Comparison of ENCODE assay signal across 8 cellular contexts in genomic region chr21:17513214-17514123, GRCh38. TPM values are rescaled to one million over a fixed set of nuclear protein-coding genes. Genes with fewer than 3 reads are reported as not detected.
A peak's percentile ranks its signal among the peaks of the same experiment; 100 is the strongest.
DNase-seq lines count a peak whose midpoint lies in the region; ATAC-seq and TF ChIP-seq lines count a peak whose summit lies in the region.

No MANE protein-coding gene starts in this region.

- peaks cover 9% of the 10 kb centered on the region; the same call in 1 of the 2 replicates for H3K27me3 ChIP-seq in BE2C
- no peaks in the 10 kb centered on the region for H3K27me3 ChIP-seq in kidney epithelial cell (ENCODE audit: control insufficient read depth, insufficient read depth, low read length)

- peak overlapping the region; percentile 86 for H3K4me3 ChIP-seq in BE2C (ENCODE audit: low read depth, low read length)
- H3K4me3 ChIP-seq in kidney epithelial cell (ENCODE audit: low read depth, low read length), result peak overlapping the region; percentile 76

- ATAC-seq in GM19397 (IDR thresholded peaks at IDR 0.05; ENCODE audit: unreplicated experiment) (peak; percentile 28), HG03521 (IDR thresholded peaks at IDR 0.05; ENCODE audit: unreplicated experiment) (peak; percentile 27)

- H3K36me3 ChIP-seq in BE2C (no peaks in the 10 kb centered on the region), kidney epithelial cell (ENCODE audit: control insufficient read depth, insufficient read depth, low read length) (no peaks in the 10 kb centered on the region)

- H3K9me3 ChIP-seq in BE2C, result no peaks in the 10 kb centered on the region

- peak; percentile 48 for DNase-seq in BE2C
- DNase-seq in T-helper 9 cell, result peak; percentile 11
- DNase-seq in caudate nucleus (lab: John Stamatoyannopoulos, UW), result peak in 48 of 61 donors; percentile 6 to 79 (median 48)
- DNase-seq in kidney epithelial cell (ENCODE audit: low read depth), result no peak
- peak; percentile 8 to 23 for DNase-seq in stimulated activated CD4-positive, alpha-beta T cell treated with anti-CD3 and anti-CD28 coated beads, Interleukin-1b, Interleukin-23, amount 100 ng/mL, for 4 hours (ENCODE audit: low read depth in 2 of 2)
- no peak for DNase-seq in middle frontal gyrus (ENCODE audit: extremely low spot score, low spot score)

- no peak for TF ChIP-seq CTCF in BE2C (IDR thresholded peaks at IDR 0.05; ENCODE audit: low read depth, low read length)
- TF ChIP-seq CTCF in kidney epithelial cell (IDR thresholded peaks at IDR 0.05; ENCODE audit: insufficient read depth, low read length, poor library complexity, severe bottlenecking), result no peak

- peaks cover 3% of the 10 kb centered on the region; the same call in 1 of the 2 replicates for H3K4me1 ChIP-seq in BE2C

- H3K27ac ChIP-seq in caudate nucleus (ENCODE audit: low read depth, low read length), result peak overlapping the region; percentile 91

RNA-seq across cellular contexts. Expression of gene CXADR, which starts 0.6 kb away (rescaled TPM):
- polyA plus RNA-seq in BE2C (2012; ENCODE audit: insufficient read depth, insufficient read length, low read depth), result 1.4 TPM
- total RNA-seq in kidney epithelial cell, result 40.4 and 40.5 TPM in 2 replicates

Comparison
In these comparisons a context has a peak if more than half of its experiments do, and no peak if none do; other contexts are left out.
1. DNase-seq: peak in BE2C (single experiment), T-helper 9 cell (single experiment), caudate nucleus (48 of 61) and stimulated activated CD4-positive, alpha-beta T cell treated with anti-CD3 and anti-CD28 coated beads, Interleukin-1b, Interleukin-23, amount 100 ng/mL, for 4 hours (2 of 2); none in kidney epithelial cell (single experiment) and middle frontal gyrus (single experiment).